ENCODE assay signal across 1 cellular context in the genomic region with DNA sequence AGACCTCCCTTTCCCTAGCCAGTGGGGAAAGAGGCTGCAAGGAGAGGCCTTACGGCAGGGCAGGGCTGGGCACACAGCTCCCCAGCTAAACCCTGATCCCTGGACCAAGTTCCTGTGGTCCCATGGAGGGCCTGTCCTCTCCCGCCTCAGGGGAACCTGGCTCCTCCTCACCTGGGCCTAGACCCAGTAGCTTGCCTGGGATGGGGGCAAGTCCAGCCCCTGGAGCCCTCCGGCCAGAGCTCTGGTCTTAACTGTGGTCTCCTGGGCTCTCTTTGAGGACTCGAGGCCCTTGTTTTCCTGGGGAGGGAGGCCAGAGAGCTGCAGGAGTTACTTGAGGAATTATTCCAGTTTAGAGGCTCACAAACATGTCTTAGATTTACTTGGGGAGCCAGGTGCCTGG.
TF ChIP-seq lines count a peak whose summit lies in the region.

No MANE protein-coding gene starts in this region.

TF ChIP-seq in H1, 55 proteins besides CTCF, POLR2A, EP300 and RAD21:
- TF ChIP-seq CREB1 (IDR thresholded peaks at IDR 0.05) (no peak), CTBP2 (IDR thresholded peaks at IDR 0.05; ENCODE audit: borderline replicate concordance, insufficient read depth, insufficient read length, low read length) (no peak), RBBP5 (IDR thresholded peaks at IDR 0.05; ENCODE audit: borderline replicate concordance, low read depth, low read length) (no peak), NANOG (IDR thresholded peaks at IDR 0.05; ENCODE audit: insufficient read depth, low read depth, low read length, poor library complexity, severe bottlenecking) (no peak), GABPA (IDR thresholded peaks at IDR 0.05; ENCODE audit: borderline replicate concordance, insufficient read depth, low read length) (no peak), MAFK (IDR thresholded peaks at IDR 0.05; ENCODE audit: low read depth, low read length) (no peak), RNF2 (IDR thresholded peaks at IDR 0.05; ENCODE audit: borderline replicate concordance, low read depth, low read length, missing control alignments, poor library complexity, severe bottlenecking) (no peak), FOSL1 (IDR thresholded peaks at IDR 0.05; ENCODE audit: insufficient read depth, low read depth, low read length) (no peak)
- TF ChIP-seq, protein P1, sequence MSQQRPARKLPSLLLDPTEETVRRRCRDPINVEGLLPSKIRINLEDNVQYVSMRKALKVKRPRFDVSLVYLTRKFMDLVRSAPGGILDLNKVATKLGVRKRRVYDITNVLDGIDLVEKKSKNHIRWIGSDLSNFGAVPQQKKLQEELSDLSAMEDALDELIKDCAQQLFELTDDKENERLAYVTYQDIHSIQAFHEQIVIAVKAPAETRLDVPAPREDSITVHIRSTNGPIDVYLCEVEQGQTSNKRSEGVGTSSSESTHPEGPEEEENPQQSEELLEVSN (IDR thresholded peaks at IDR 0.05): no peak
